Comparison of ENCODE assay signal across 18 cellular contexts in the genomic region with DNA sequence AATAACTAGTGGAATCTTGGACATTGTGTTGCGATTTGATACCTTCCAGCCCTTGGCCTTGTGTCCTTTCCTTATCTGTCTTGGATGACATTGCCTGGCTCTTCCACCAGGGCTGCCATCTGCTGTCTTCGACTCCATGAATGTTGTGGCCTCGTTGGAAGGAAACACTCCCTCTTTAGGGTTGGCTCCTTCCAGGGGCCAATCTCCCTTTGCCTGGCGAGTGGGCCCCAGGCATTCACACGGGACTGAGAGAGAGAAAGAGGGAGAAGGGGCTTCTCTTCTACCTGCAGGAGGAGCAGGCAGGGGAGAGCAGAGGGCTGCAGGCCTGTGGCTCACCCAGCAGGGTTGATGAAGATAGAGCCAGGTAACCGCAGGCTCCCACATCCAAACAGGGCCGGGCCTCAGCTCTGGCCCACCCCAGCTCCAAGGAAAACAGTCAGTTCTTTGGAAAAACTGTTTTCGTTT. TPM values are rescaled to one million over a fixed set of nuclear protein-coding genes. Genes with fewer than 3 reads are reported as not detected.
DNase-seq lines count a peak whose midpoint lies in the region; ATAC-seq and TF ChIP-seq lines count a peak whose summit lies in the region.
"Had no signal": no experiment of that assay in that cellular context is flagged by ENCODE, and none has a peak within 500 bp of the region (broad histone marks: within the 10 kb centered on the region; RNA-seq: fewer than 3 reads in every experiment).

No MANE protein-coding gene starts in this region.

- POLR2A ChIA-PET in naive thymus-derived CD4-positive, alpha-beta T cell (lab: Charles Lee): no interaction called here

- no peak overlapping the region for H3K4me3 ChIP-seq in uterus
- no peak overlapping the region for H3K4me3 ChIP-seq in naive thymus-derived CD4-positive, alpha-beta T cell (ENCODE audit: low read length)
- H3K4me3 ChIP-seq: cardiac muscle cell, GM12878 had no signal

- TF ChIP-seq POLR2A in uterus (IDR thresholded peaks at IDR 0.05): no peak

- peak overlapping the region; percentile 28 to 58 for H3K27ac ChIP-seq in uterus
- no peak overlapping the region for H3K27ac ChIP-seq in naive thymus-derived CD4-positive, alpha-beta T cell (ENCODE audit: low read depth, low read length)
- H3K27ac ChIP-seq: cardiac muscle cell, epithelial cell of prostate, HL-60 had no signal

- CTCF ChIA-PET in naive thymus-derived CD4-positive, alpha-beta T cell (lab: Charles Lee): no interaction called here

- peak; percentile 40 for DNase-seq in Right ventricle myocardium superior
- no peak for DNase-seq in Right ventricle myocardium inferior (ENCODE audit: missing footprints)
- DNase-seq in chondrocyte (ENCODE audit: low spot score): no peak
- DNase-seq in islet precursor cell: peak; percentile 56
- DNase-seq in uterus: no peak
- no peak for DNase-seq in SW 1271 (lab: John Stamatoyannopoulos, UW)
- DNase-seq in naive thymus-derived CD4-positive, alpha-beta T cell: no peak
- DNase-seq: DMS53; Kasumi-1; NCI-H1930; NCI-H69; stimulated activated CD4-positive, alpha-beta T cell treated with anti-CD3 and anti-CD28 coated beads, Interleukin-15, amount 100 ng/mL, for 24 hours; trophoblast cell had no signal

- ATAC-seq in Right ventricle myocardium superior (ENCODE audit: poor library complexity) (peak; percentile 38), Right ventricle myocardium inferior (no peak), GM21515 (IDR thresholded peaks at IDR 0.05; ENCODE audit: unreplicated experiment) (no peak)
- no peak for ATAC-seq in naive thymus-derived CD4-positive, alpha-beta T cell

- H3K27me3 ChIP-seq in uterus: no peaks in the 10 kb centered on the region
- H3K27me3 ChIP-seq in naive thymus-derived CD4-positive, alpha-beta T cell (ENCODE audit: control insufficient read depth in 2 of 2, insufficient read depth in 2 of 2, low read length in 2 of 2): no peaks in the 10 kb centered on the region
- H3K27me3 ChIP-seq: cardiac muscle cell had no signal

- intact Hi-C loops in Right ventricle myocardium superior (cut with DNase I) (loop anchor here (2.0 to 5.0 kb wide), 3 partner anchors 42 to 228 kb away; no protein-coding TSS in a partner anchor), Right ventricle myocardium inferior (cut with DNase I) (loop anchor here (1.0 to 2.0 kb wide), 3 partner anchors 44 to 500 kb away; no protein-coding TSS in a partner anchor), uterus (cut with DNase I; ENCODE audit: low total_unique reads) (loop anchor here (5.0 kb wide), 1 partner anchor 43 kb away; no protein-coding TSS in a partner anchor)
- intact Hi-C loops in naive thymus-derived CD4-positive, alpha-beta T cell (cut with micrococcal nuclease): loop anchor here (1.0 to 5.0 kb wide), 8 partner anchors 44 to 502 kb away; no protein-coding TSS in a partner anchor

- H3K36me3 Mint-ChIP-seq in chondrocyte (ENCODE audit: low read depth): peaks cover 1% of the 10 kb centered on the region
- no peaks in the 10 kb centered on the region for H3K36me3 Mint-ChIP-seq in naive thymus-derived CD4-positive, alpha-beta T cell

- no peaks in the 10 kb centered on the region for H3K9me3 ChIP-seq in uterus
- no peaks in the 10 kb centered on the region for H3K9me3 ChIP-seq in naive thymus-derived CD4-positive, alpha-beta T cell (ENCODE audit: control insufficient read depth in 2 of 3, low read length in 3 of 3)

- peak overlapping the region; percentile 42 for H3K27ac Mint-ChIP-seq in chondrocyte (ENCODE audit: unreplicated experiment)
- H3K27ac Mint-ChIP-seq in naive thymus-derived CD4-positive, alpha-beta T cell: no peak overlapping the region

- no peaks in the 10 kb centered on the region for H3K9me3 Mint-ChIP-seq in chondrocyte (ENCODE audit: low read depth)
- H3K9me3 Mint-ChIP-seq in naive thymus-derived CD4-positive, alpha-beta T cell: no peaks in the 10 kb centered on the region

- no peaks in the 10 kb centered on the region for H3K27me3 Mint-ChIP-seq in chondrocyte (ENCODE audit: low read depth)
- peaks cover 4 to 29% (median 11%) of the 10 kb centered on the region in 5 donors for H3K27me3 Mint-ChIP-seq in naive thymus-derived CD4-positive, alpha-beta T cell

- no peaks in the 10 kb centered on the region for H3K36me3 ChIP-seq in uterus
- no peaks in the 10 kb centered on the region for H3K36me3 ChIP-seq in naive thymus-derived CD4-positive, alpha-beta T cell (ENCODE audit: control insufficient read depth in 2 of 3, insufficient read depth in 3 of 3, low read length in 3 of 3)
- H3K36me3 ChIP-seq: cardiac muscle cell had no signal

- no peaks in the 10 kb centered on the region for H3K4me1 ChIP-seq in uterus
- H3K4me1 ChIP-seq in naive thymus-derived CD4-positive, alpha-beta T cell (ENCODE audit: control insufficient read depth in 2 of 2, insufficient read depth in 2 of 2, low read length in 2 of 2): no peaks in the 10 kb centered on the region

- peaks cover 30% of the 10 kb centered on the region for H3K4me1 Mint-ChIP-seq in chondrocyte (ENCODE audit: low read depth)
- peaks cover 0 to 9% (median 7%) of the 10 kb centered on the region in 7 donors for H3K4me1 Mint-ChIP-seq in naive thymus-derived CD4-positive, alpha-beta T cell

- TF ChIP-seq CTCF in chondrocyte (IDR thresholded peaks at IDR 0.05): no peak
- no peak for TF ChIP-seq CTCF in uterus (IDR thresholded peaks at IDR 0.05)

- H3K4me3 Mint-ChIP-seq in chondrocyte (ENCODE audit: unreplicated experiment): no peak overlapping the region
- no peak overlapping the region for H3K4me3 Mint-ChIP-seq in naive thymus-derived CD4-positive, alpha-beta T cell

RNA-seq across cellular contexts. Expression of a gene that starts 31.3 kb away (rescaled TPM):
- 42.7 TPM for total RNA-seq in Right ventricle myocardium superior
- total RNA-seq in Right ventricle myocardium inferior: 57.0 TPM
- 2.9 to 7.9 TPM (median 6.9 TPM) in 3 replicates for total RNA-seq in chondrocyte
- total RNA-seq in uterus: 1 to 10 TPM in 2 of 4 donors, under 1 TPM in 1, not detected in 1; 0.51 to 5.7 (median 1.7) TPM
- total RNA-seq in naive thymus-derived CD4-positive, alpha-beta T cell: not detected
- not detected for polyA plus RNA-seq in naive thymus-derived CD4-positive, alpha-beta T cell
- total RNA-seq: cardiac muscle cell, GM12878 had no signal
- polyA plus RNA-seq: cardiac muscle cell, GM12878 had no signal

Comparison
In these comparisons a context has a peak if more than half of its experiments do, and no peak if none do; other contexts are left out.
1. DNase-seq: peak in Right ventricle myocardium superior (single experiment) and islet precursor cell (single experiment); none in Right ventricle myocardium inferior (single experiment), chondrocyte (single experiment), uterus (0 of 2), SW 1271 (0 of 2) and naive thymus-derived CD4-positive, alpha-beta T cell (0 of 9).